Comparison of ENCODE assay signal across 17 cellular contexts in genomic region chr12:123894823-123895338, GRCh38.
"Had no signal": no experiment of that assay in that cellular context is flagged by ENCODE, and none has a peak within 500 bp of the region (broad histone marks: within the 10 kb centered on the region; RNA-seq: fewer than 3 reads in every experiment).

No MANE protein-coding gene starts in this region.

- DNase-seq: effector memory CD8-positive, alpha-beta T cell; esophagus squamous epithelium; heart left ventricle; kidney glomerular epithelial cell; mammary epithelial cell; naive thymus-derived CD4-positive, alpha-beta T cell; nephron progenitor cell; retina; small intestine; stimulated activated CD4-positive, alpha-beta T cell treated with anti-CD3 and anti-CD28 coated beads, Interleukin-12 subunit alpha, Interleukin-12 subunit beta, amount 100 ng/mL, for 4 hours; stimulated activated naive CD4-positive, alpha-beta T cell treated with Interleukin-2 at 50 U/mL for 16 hours; trophoblast cell had no signal

- H3K4me3 ChIP-seq: esophagus squamous epithelium, heart left ventricle, psoas muscle, sigmoid colon had no signal

- ATAC-seq: effector memory CD8-positive, alpha-beta T cell; heart left ventricle; naive thymus-derived CD4-positive, alpha-beta T cell; psoas muscle had no signal

- FAIRE-seq: colon, frontal cortex, islet of Langerhans, small intestine had no signal
